7 cellular contexts compared by ENCODE assay signal in genomic region chr12:51393676-51394545, GRCh38. TPM values are rescaled to one million over a fixed set of nuclear protein-coding genes. Genes with fewer than 3 reads are reported as not detected.
DNase-seq lines count a peak whose midpoint lies in the region; ATAC-seq and TF ChIP-seq lines count a peak whose summit lies in the region.

No MANE protein-coding gene starts in this region.

- peaks cover 7% of the 10 kb centered on the region for H3K79me2 ChIP-seq in fibroblast of lung (ENCODE audit: control insufficient read depth, insufficient read depth, low read length)

- TF ChIP-seq CTCF in fibroblast of lung (conservative IDR thresholded peaks at IDR 0.05 in 1 of 2, IDR thresholded peaks at IDR 0.05 in 1 of 2; ENCODE audit: low read depth in 1 of 2, low read length in 2 of 2) (no peak), colonic mucosa (IDR thresholded peaks at IDR 0.05) (no peak)

- ATAC-seq in GM19023 (IDR thresholded peaks at IDR 0.05; ENCODE audit: unreplicated experiment): no peak
- ATAC-seq in HG03139 (IDR thresholded peaks at IDR 0.05; ENCODE audit: unreplicated experiment): no peak

- peak overlapping the region; percentile 45 for H3K9ac ChIP-seq in fibroblast of lung (ENCODE audit: insufficient read depth, low read length)
- no peak overlapping the region for H3K9ac ChIP-seq in colonic mucosa (ENCODE audit: low read depth in 2 of 2, low read length in 2 of 2)

- H3K4me3 ChIP-seq in fibroblast of lung (replicated peaks in 1 of 4; ENCODE audit: control extremely low read depth in 1 of 4, insufficient read depth in 1 of 4, low read depth in 3 of 4, low read length in 4 of 4): no peak overlapping the region
- no peak overlapping the region for H3K4me3 ChIP-seq in colonic mucosa

- H3K27ac ChIP-seq in fibroblast of lung (ENCODE audit: insufficient read depth, low read length) (peak overlapping the region; percentile 95), colonic mucosa (no peak overlapping the region)

- no peaks in the 10 kb centered on the region for H3K9me3 ChIP-seq in fibroblast of lung (ENCODE audit: control insufficient read depth, insufficient read depth, low read depth, low read length)
- no peaks in the 10 kb centered on the region for H3K9me3 ChIP-seq in colonic mucosa

- H3K4me2 ChIP-seq in fibroblast of lung (ENCODE audit: extremely low read depth, insufficient read depth, low read length): peak overlapping the region; percentile 56

- H2AFZ ChIP-seq in fibroblast of lung (ENCODE audit: low read length): peak overlapping the region; percentile 29

- H4K20me1 ChIP-seq in fibroblast of lung (ENCODE audit: control insufficient read depth, extremely low read depth, insufficient read depth, low read length): no peaks in the 10 kb centered on the region

- intact Hi-C loops in colonic mucosa (cut with DNase I): no loop called here

- DNase-seq in LHCN-M2 (ENCODE audit: low read depth): peak; percentile 74
- peak; percentile 73 for DNase-seq in activated CD8-positive, alpha-beta memory T cell treated with anti-CD3 and anti-CD28 coated beads for 24 hours
- peak; percentile 90 to 95 for DNase-seq in fibroblast of lung (ENCODE audit: low read depth in 2 of 2)
- peak; percentile 32 to 44 for DNase-seq in stimulated activated CD8-positive, alpha-beta memory T cell treated with anti-CD3 and anti-CD28 coated beads, Interleukin-15, amount 100 ng/mL, for 4 hours (ENCODE audit: low read depth in 2 of 2)
- no peak for DNase-seq in colonic mucosa

- H3K36me3 ChIP-seq in fibroblast of lung (ENCODE audit: control insufficient read depth, insufficient read depth, low read length) (peaks cover 2% of the 10 kb centered on the region), colonic mucosa (no peaks in the 10 kb centered on the region)

- H3K27me3 ChIP-seq in fibroblast of lung (ENCODE audit: control insufficient read depth, insufficient read depth, low read length) (no peaks in the 10 kb centered on the region), colonic mucosa (no peaks in the 10 kb centered on the region)

- H3K4me1 ChIP-seq in fibroblast of lung (ENCODE audit: control insufficient read depth, extremely low read depth, insufficient read depth, low read length): peaks cover 39% of the 10 kb centered on the region
- peaks cover 7% of the 10 kb centered on the region for H3K4me1 ChIP-seq in colonic mucosa

RNA-seq across cellular contexts. Expression of gene GALNT6, which starts 2.7 kb away (rescaled TPM):
- total RNA-seq in LHCN-M2 (2014; rRNA removed): 0.13 TPM in 1 of 2 replicates, not detected in the other
- polyA plus RNA-seq in LHCN-M2 (2012): 0.11 TPM
- 25.9 and 115 TPM in 2 replicates for total RNA-seq in fibroblast of lung
- polyA plus RNA-seq in fibroblast of lung: 25.2 and 74.2 TPM in 2 replicates
- polyA plus RNA-seq in fibroblast of lung (2012): 29.2 and 74.1 TPM in 2 replicates
- 28.5 and 191 TPM in 2 replicates for polyA minus RNA-seq in fibroblast of lung (ENCODE audit: low replicate concordance)
- 10 to 100 TPM; 24.7 to 27.1 TPM for total RNA-seq in colonic mucosa

RNA-seq across cellular contexts. Expression of gene SLC4A8, which starts 30.7 kb away (rescaled TPM):
- total RNA-seq in LHCN-M2 (2014; rRNA removed) (2.7 and 3.1 TPM in 2 replicates), fibroblast of lung (3.3 and 7.3 TPM in 2 replicates), colonic mucosa (1 to 10 TPM in 1 of 2 donors, under 1 TPM in 1; 0.59 to 1.1 TPM)
- 2.1 TPM for polyA plus RNA-seq in LHCN-M2 (2012)
- polyA plus RNA-seq in fibroblast of lung: 4.9 and 12.4 TPM in 2 replicates
- 3.2 and 6.9 TPM in 2 replicates for polyA plus RNA-seq in fibroblast of lung (2012)
- 8.6 and 11.3 TPM in 2 replicates for polyA minus RNA-seq in fibroblast of lung (ENCODE audit: low replicate concordance)

RNA-seq across cellular contexts. Expression of gene CELA1, which starts 47.4 kb away (rescaled TPM):
- not detected in 2 replicates for total RNA-seq in LHCN-M2 (2014; rRNA removed)
- not detected for polyA plus RNA-seq in LHCN-M2 (2012)
- total RNA-seq in fibroblast of lung: not detected in 2 replicates
- not detected in 2 replicates for polyA plus RNA-seq in fibroblast of lung
- polyA plus RNA-seq in fibroblast of lung (2012): not detected in 2 replicates
- not detected in 2 replicates for polyA minus RNA-seq in fibroblast of lung (ENCODE audit: low replicate concordance)
- total RNA-seq in colonic mucosa: not detected

Comparison
In these comparisons a context has a peak if more than half of its experiments do, and no peak if none do; other contexts are left out.
1. RNA of gene GALNT6, which starts 2.7 kb away (total RNA-seq): 25.9 to 115 TPM in fibroblast of lung and 24.7 to 27.1 TPM in colonic mucosa; 0.13 TPM in LHCN-M2; every median in the first group is over 10 times any median in the second.